17 cellular contexts compared by ENCODE assay signal in the genomic region with DNA sequence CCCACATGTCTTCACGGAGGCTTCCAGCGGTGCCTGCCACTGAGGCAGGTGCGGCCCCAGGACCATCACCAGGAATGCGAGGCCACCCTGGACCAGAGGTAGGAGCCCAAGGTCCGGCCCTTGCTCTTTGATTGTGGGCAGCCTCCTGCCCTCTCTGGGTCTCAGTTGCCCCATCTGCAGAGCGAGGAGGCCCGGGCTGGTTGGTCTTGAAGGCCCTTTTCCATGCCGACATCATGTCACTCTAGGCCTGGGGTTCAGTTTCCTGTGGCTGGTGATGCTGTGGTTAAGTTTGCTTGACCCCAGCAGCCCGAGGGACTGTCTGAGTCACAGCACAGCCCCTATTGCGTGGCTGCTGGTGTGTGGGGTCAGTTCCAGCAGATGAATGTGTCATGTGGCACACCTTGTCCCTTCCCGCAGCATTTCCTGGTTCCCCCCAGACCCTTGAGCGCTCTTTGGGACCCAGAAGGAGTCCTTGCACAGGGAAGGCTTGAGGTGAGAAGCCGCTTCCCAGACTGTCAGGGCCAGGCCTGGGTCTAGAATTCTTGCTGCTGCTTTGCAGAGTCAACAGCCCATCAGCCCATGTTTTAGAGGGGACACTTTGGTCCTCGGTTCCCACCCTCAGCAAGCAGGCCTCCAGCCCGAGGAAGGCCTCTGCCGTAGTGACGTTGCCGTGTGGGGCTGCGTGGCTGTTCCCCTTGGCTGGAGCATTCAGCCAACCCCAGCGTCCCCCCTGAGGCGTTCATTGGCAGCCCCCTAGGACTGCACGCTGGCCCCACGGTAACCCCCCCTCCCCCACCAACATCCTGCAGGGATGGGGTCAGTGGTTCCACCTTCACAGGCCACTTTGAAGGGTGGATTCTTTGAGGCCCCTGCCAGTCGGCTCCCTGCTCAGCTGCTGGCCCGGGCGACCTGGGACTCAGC. TPM values are rescaled to one million over a fixed set of nuclear protein-coding genes. Genes with fewer than 3 reads are reported as not detected.
A peak's percentile ranks its signal among the peaks of the same experiment; 100 is the strongest.
DNase-seq lines count a peak whose midpoint lies in the region; ATAC-seq, FAIRE-seq and TF ChIP-seq lines count a peak whose summit lies in the region.
"Had no signal": no experiment of that assay in that cellular context is flagged by ENCODE, and none has a peak within 500 bp of the region (broad histone marks: within the 10 kb centered on the region; RNA-seq: fewer than 3 reads in every experiment).

No MANE protein-coding gene starts in this region.

- in situ Hi-C loops in brain microvascular endothelial cell (cut with HindIII; ENCODE audit: low pct_ligation_motif_present, low sequenced_read_pairs): no loop called here

- peaks cover 2% of the 10 kb centered on the region for H3K27me3 Mint-ChIP-seq in activated T-helper 1 cell treated with anti-CD3 and anti-CD28 coated beads, Interleukin-12 subunit alpha, Interleukin-12 subunit beta, Interleukin-2, Interleukin-4 antibody, amounts not matched to agents 30 ng/mL and 10 ng/mL and 1 ng/mL, durations not matched to agents 14 hours and 24 hours and 36 hours (ENCODE audit: insufficient read depth)

- H3K4me1 Mint-ChIP-seq in activated T-helper 1 cell treated with anti-CD3 and anti-CD28 coated beads, Interleukin-12 subunit alpha, Interleukin-12 subunit beta, Interleukin-2, Interleukin-4 antibody, amounts not matched to agents 30 ng/mL and 10 ng/mL and 1 ng/mL, durations not matched to agents 14 hours and 24 hours and 36 hours (ENCODE audit: low read depth): peaks cover 6% of the 10 kb centered on the region

- CTCF ChIA-PET in HEK293T (lab: Yijun Ruan, JAX): no interaction called here

- no peaks in the 10 kb centered on the region for H3K36me3 Mint-ChIP-seq in activated T-helper 1 cell treated with anti-CD3 and anti-CD28 coated beads, Interleukin-12 subunit alpha, Interleukin-12 subunit beta, Interleukin-2, Interleukin-4 antibody, amounts not matched to agents 30 ng/mL and 10 ng/mL and 1 ng/mL, durations not matched to agents 14 hours and 24 hours and 36 hours (ENCODE audit: low read depth)

- H3K9me3 Mint-ChIP-seq in activated T-helper 1 cell treated with anti-CD3 and anti-CD28 coated beads, Interleukin-12 subunit alpha, Interleukin-12 subunit beta, Interleukin-2, Interleukin-4 antibody, amounts not matched to agents 30 ng/mL and 10 ng/mL and 1 ng/mL, durations not matched to agents 14 hours and 24 hours and 36 hours: no peaks in the 10 kb centered on the region
- H3K9me3 Mint-ChIP-seq: dendritic cell treated with granulocyte-macrophage colony-stimulating factor and Interleukin-4, amounts not matched to agents 40 ng/mL and 50 ng/mL, for 4 days; T-helper 1 cell treated with Interleukin-12 subunit alpha and Interleukin-12 subunit beta and Interleukin-4 antibody, amounts not matched to agents 30 μg/mL and 1 μg/mL, for 36 hours had no signal

- no peak for TF ChIP-seq CTCF in brain microvascular endothelial cell (IDR thresholded peaks at IDR 0.05; ENCODE audit: low read depth, low read length, missing control alignments)

- no peak overlapping the region for H3K27ac Mint-ChIP-seq in activated T-helper 1 cell treated with anti-CD3 and anti-CD28 coated beads, Interleukin-12 subunit alpha, Interleukin-12 subunit beta, Interleukin-2, Interleukin-4 antibody, amounts not matched to agents 30 ng/mL and 10 ng/mL and 1 ng/mL, durations not matched to agents 14 hours and 24 hours and 36 hours
- H3K27ac Mint-ChIP-seq: dendritic cell treated with granulocyte-macrophage colony-stimulating factor and Interleukin-4, amounts not matched to agents 40 ng/mL and 50 ng/mL, for 4 days; T-helper 1 cell treated with Interleukin-12 subunit alpha and Interleukin-12 subunit beta and Interleukin-4 antibody, amounts not matched to agents 30 μg/mL and 1 μg/mL, for 36 hours had no signal

- intact Hi-C loops in activated T-helper 1 cell treated with anti-CD3 and anti-CD28 coated beads, Interleukin-12 subunit alpha, Interleukin-12 subunit beta, Interleukin-2, Interleukin-4 antibody, amounts not matched to agents 30 ng/mL and 10 ng/mL and 1 ng/mL, durations not matched to agents 14 hours and 24 hours and 36 hours (cut with micrococcal nuclease): loop anchor here (5.0 kb wide), 1 partner anchor 412 kb away; the partner anchor contains the start of gene TOR1A

- POLR2A ChIA-PET in HEK293T (lab: Yijun Ruan, JAX): no interaction called here

- no peak for FAIRE-seq in frontal cortex (lab: Jason Lieb, UNC)

- H3K4me3 ChIP-seq in brain microvascular endothelial cell (ENCODE audit: low read depth, low read length): no peak overlapping the region
- H3K4me3 ChIP-seq: mucosa of descending colon, ovary, skin epidermis, upper lobe of left lung had no signal

- peaks cover 11% of the 10 kb centered on the region for H3K36me3 ChIP-seq in brain microvascular endothelial cell (replicated peaks)
- H3K36me3 ChIP-seq: ovary, upper lobe of left lung had no signal

- no peak overlapping the region for H3K27ac ChIP-seq in brain microvascular endothelial cell
- H3K27ac ChIP-seq: ovary, skin epidermis, upper lobe of left lung had no signal

- H3K4me3 Mint-ChIP-seq in activated T-helper 1 cell treated with anti-CD3 and anti-CD28 coated beads, Interleukin-12 subunit alpha, Interleukin-12 subunit beta, Interleukin-2, Interleukin-4 antibody, amounts not matched to agents 30 ng/mL and 10 ng/mL and 1 ng/mL, durations not matched to agents 14 hours and 24 hours and 36 hours: no peak overlapping the region
- H3K4me3 Mint-ChIP-seq: dendritic cell treated with granulocyte-macrophage colony-stimulating factor and Interleukin-4, amounts not matched to agents 40 ng/mL and 50 ng/mL, for 4 days; T-helper 1 cell treated with Interleukin-12 subunit alpha and Interleukin-12 subunit beta and Interleukin-4 antibody, amounts not matched to agents 30 μg/mL and 1 μg/mL, for 36 hours had no signal

- no peaks in the 10 kb centered on the region for H3K27me3 ChIP-seq in brain microvascular endothelial cell (replicated peaks)
- H3K27me3 ChIP-seq: ovary, upper lobe of left lung had no signal

- DNase-seq in LHCN-M2 (ENCODE audit: low read depth) (peak; percentile 49), brain microvascular endothelial cell (peak; percentile 50), islet precursor cell (peak; percentile 47), stromal cell of bone marrow (ENCODE audit: low read depth) (peak; percentile 18), frontal cortex (ENCODE audit: low spot score in 2 of 2) (no peak), HEK293T (ENCODE audit: extremely low spot score) (no peak)
- no peak for DNase-seq in activated T-helper 1 cell treated with anti-CD3 and anti-CD28 coated beads, Interleukin-12 subunit alpha, Interleukin-12 subunit beta, Interleukin-2, Interleukin-4 antibody, amounts not matched to agents 30 ng/mL and 10 ng/mL and 1 ng/mL, durations not matched to agents 14 hours and 24 hours and 36 hours (ENCODE audit: low spot score)
- DNase-seq: left cardiac atrium, NCI-H345, SHP77, upper lobe of left lung had no signal

- ATAC-seq in GM19395 (IDR thresholded peaks at IDR 0.05; ENCODE audit: unreplicated experiment): no peak
- ATAC-seq: mucosa of descending colon had no signal

TF ChIP-seq in HEK293T, 16 proteins besides CTCF, POLR2A, EP300 and RAD21:
- TF ChIP-seq L3MBTL2 (conservative IDR thresholded peaks at IDR 0.05) (no peak), NFRKB (IDR thresholded peaks at IDR 0.05) (no peak), FOXM1 (IDR thresholded peaks at IDR 0.05; ENCODE audit: borderline replicate concordance) (no peak), SP1 (IDR thresholded peaks at IDR 0.05) (no peak), BHLHE40 (IDR thresholded peaks at IDR 0.05; ENCODE audit: borderline replicate concordance) (no peak), TARDBP (IDR thresholded peaks at IDR 0.05) (no peak), ARNT (IDR thresholded peaks at IDR 0.05) (no peak), LEF1 (IDR thresholded peaks at IDR 0.05; ENCODE audit: borderline replicate concordance) (no peak), HDGF (IDR thresholded peaks at IDR 0.05; ENCODE audit: borderline replicate concordance) (no peak), FOXA1 (IDR thresholded peaks at IDR 0.05) (no peak), FOXK2 (IDR thresholded peaks at IDR 0.05) (no peak), ELF4 (IDR thresholded peaks at IDR 0.05) (no peak), CTBP1 (IDR thresholded peaks at IDR 0.05; ENCODE audit: borderline replicate concordance) (no peak), ZNF384 (IDR thresholded peaks at IDR 0.05) (no peak), SUZ12 (IDR thresholded peaks at IDR 0.05) (no peak)
- TF ChIP-seq, protein P1, sequence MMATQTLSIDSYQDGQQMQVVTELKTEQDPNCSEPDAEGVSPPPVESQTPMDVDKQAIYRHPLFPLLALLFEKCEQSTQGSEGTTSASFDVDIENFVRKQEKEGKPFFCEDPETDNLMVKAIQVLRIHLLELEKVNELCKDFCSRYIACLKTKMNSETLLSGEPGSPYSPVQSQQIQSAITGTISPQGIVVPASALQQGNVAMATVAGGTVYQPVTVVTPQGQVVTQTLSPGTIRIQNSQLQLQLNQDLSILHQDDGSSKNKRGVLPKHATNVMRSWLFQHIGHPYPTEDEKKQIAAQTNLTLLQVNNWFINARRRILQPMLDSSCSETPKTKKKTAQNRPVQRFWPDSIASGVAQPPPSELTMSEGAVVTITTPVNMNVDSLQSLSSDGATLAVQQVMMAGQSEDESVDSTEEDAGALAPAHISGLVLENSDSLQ (IDR thresholded peaks at IDR 0.05): no peak

RNA-seq across cellular contexts. Expression of gene HMCN2, which starts 31.0 kb away (rescaled TPM):
- total RNA-seq in LHCN-M2 (2014; rRNA removed) (12.1 and 15.7 TPM in 2 replicates), frontal cortex (under 0.01 TPM)
- polyA plus RNA-seq in LHCN-M2 (2012): 0.30 TPM
- total RNA-seq in activated T-helper 1 cell treated with anti-CD3 and anti-CD28 coated beads, Interleukin-12 subunit alpha, Interleukin-12 subunit beta, Interleukin-2, Interleukin-4 antibody, amounts not matched to agents 30 ng/mL and 10 ng/mL and 1 ng/mL, durations not matched to agents 14 hours and 24 hours and 36 hours: not detected in 2 replicates

Comparison
In these comparisons a context has a peak if more than half of its experiments do, and no peak if none do; other contexts are left out.
1. DNase-seq: peak in LHCN-M2 (single experiment), brain microvascular endothelial cell (single experiment), islet precursor cell (single experiment) and stromal cell of bone marrow (single experiment); none in frontal cortex (0 of 2), HEK293T (single experiment) and activated T-helper 1 cell treated with anti-CD3 and anti-CD28 coated beads, Interleukin-12 subunit alpha, Interleukin-12 subunit beta, Interleukin-2, Interleukin-4 antibody, amounts not matched to agents 30 ng/mL and 10 ng/mL and 1 ng/mL, durations not matched to agents 14 hours and 24 hours and 36 hours (single experiment).
2. RNA of gene HMCN2, which starts 31.0 kb away (total RNA-seq): 12.1 to 15.7 TPM in LHCN-M2; under 0.01 TPM in frontal cortex (single experiment) and not detected in activated T-helper 1 cell treated with anti-CD3 and anti-CD28 coated beads, Interleukin-12 subunit alpha, Interleukin-12 subunit beta, Interleukin-2, Interleukin-4 antibody, amounts not matched to agents 30 ng/mL and 10 ng/mL and 1 ng/mL, durations not matched to agents 14 hours and 24 hours and 36 hours; every median in the first group is over 10 times any median in the second.